In genomic region chr22:41831828-41832552, GRCh38 we compare ENCODE assay signal across 8 cellular contexts. TPM values are rescaled to one million over a fixed set of nuclear protein-coding genes. Genes with fewer than 3 reads are reported as not detected.
A peak's percentile ranks its signal among the peaks of the same experiment; 100 is the strongest.
DNase-seq lines count a peak whose midpoint lies in the region; ATAC-seq and TF ChIP-seq lines count a peak whose summit lies in the region.

No MANE protein-coding gene starts in this region.

- H3K9me3 ChIP-seq in Panc1 (ENCODE audit: control insufficient read depth, insufficient read depth, low read depth, low read length): no peaks in the 10 kb centered on the region
- no peaks in the 10 kb centered on the region for H3K9me3 ChIP-seq in esophagus (ENCODE audit: control insufficient read depth in 2 of 2, insufficient read depth in 1 of 2, low read depth in 1 of 2, low read length in 1 of 2)

- H3K27me3 ChIP-seq in Panc1 (ENCODE audit: control insufficient read depth, insufficient read depth, low read length) (no peaks in the 10 kb centered on the region), esophagus (ENCODE audit: control insufficient read depth in 1 of 2, insufficient read depth in 2 of 2, low read length in 2 of 2) (no peaks in the 10 kb centered on the region)

- H3K27me3 Mint-ChIP-seq in activated CD4-positive, alpha-beta T cell treated with anti-CD3 and anti-CD28 coated beads for 36 hours: no peaks in the 10 kb centered on the region

- POLR2A ChIA-PET in activated CD4-positive, alpha-beta T cell treated with anti-CD3 and anti-CD28 coated beads for 36 hours (lab: Charles Lee): interaction anchor here (0.6 to 2.8 kb wide), 16 partner anchors 9 to 783 kb away, joined by 3 to 54 read pairs (median 5); partner anchors contain the start of genes CCDC134 and CENPM
- POLR2A ChIA-PET in Panc1 (lab: Charles Lee): no interaction called here

- TF ChIP-seq CTCF in Panc1 (IDR thresholded peaks at IDR 0.05) (no peak), GM20000 (IDR thresholded peaks at IDR 0.05; ENCODE audit: extremely low read depth, missing control alignments) (no peak)

- H3K4me3 ChIP-seq in Panc1 (ENCODE audit: low read depth in 2 of 2, low read length in 2 of 2) (peak overlapping the region; percentile 51 to 68), esophagus (ENCODE audit: low read depth in 1 of 2, low read length in 2 of 2) (peak overlapping the region; percentile 74 to 87)

- DNase-seq in activated CD4-positive, alpha-beta T cell treated with anti-CD3 and anti-CD28 coated beads for 36 hours: no peak
- DNase-seq in activated CD4-positive, alpha-beta T cell treated with anti-CD3 and anti-CD28 coated beads for 48 hours: no peak
- DNase-seq in Panc1 (ENCODE audit: low read depth, low spot score): no peak
- peak; percentile 55 for DNase-seq in pons (ENCODE audit: low spot score)
- DNase-seq in NOMO-1 treated with dmso at 0.1 percent for 144 hours (lab: John Stamatoyannopoulos, UW; ENCODE audit: unreplicated experiment): no peak
- no peak for DNase-seq in GM20000 (ENCODE audit: low spot score)

- no peaks in the 10 kb centered on the region for H3K9me3 Mint-ChIP-seq in activated CD4-positive, alpha-beta T cell treated with anti-CD3 and anti-CD28 coated beads for 36 hours (ENCODE audit: low read depth)

- intact Hi-C loops in activated CD4-positive, alpha-beta T cell treated with anti-CD3 and anti-CD28 coated beads for 36 hours (cut with DNase I, micrococcal nuclease): loop anchor here (1.0 to 10.0 kb wide), 7 partner anchors 108 to 783 kb away; partner anchors contain the start of genes NAGA (in 1 of the 2), NDUFA6 (in 1 of the 2), SMDT1 (in 1 of the 2) and TOB2 (in 1 of the 2)
- intact Hi-C loops in Panc1 (cut with micrococcal nuclease; ENCODE audit: unreplicated experiment): no loop called here

- BruUV-seq in Panc1 (replicated peaks; lab: Mats Ljungman, UMichigan): TSS peak; percentile 95

- H3K27ac Mint-ChIP-seq in activated CD4-positive, alpha-beta T cell treated with anti-CD3 and anti-CD28 coated beads for 36 hours: peak overlapping the region; percentile 99

- H3K36me3 Mint-ChIP-seq in activated CD4-positive, alpha-beta T cell treated with anti-CD3 and anti-CD28 coated beads for 36 hours (ENCODE audit: low read depth): peaks cover 41% of the 10 kb centered on the region

- peak overlapping the region; percentile 96 for H3K27ac ChIP-seq in Panc1 (ENCODE audit: low read length)
- peak overlapping the region; percentile 94 to 98 for H3K27ac ChIP-seq in esophagus (ENCODE audit: low read depth in 2 of 2, low read length in 1 of 2)

- CTCF ChIA-PET in activated CD4-positive, alpha-beta T cell treated with anti-CD3 and anti-CD28 coated beads for 36 hours (lab: Charles Lee): interaction anchor here (0.6 to 3.5 kb wide), 15 partner anchors 9 to 136 kb away, joined by 3 to 14 read pairs (median 5); partner anchors contain the start of gene TNFRSF13C
- CTCF ChIA-PET in Panc1 (lab: Charles Lee): interaction anchor here (0.5 to 1.0 kb wide), 3 partner anchors 10 to 147 kb away, joined by 3 to 8 read pairs (median 4); no protein-coding TSS in a partner anchor

- in situ Hi-C loops in Panc1 (cut with HindIII; ENCODE audit: low pct_unique_long_range_greater_than_20kb, low sequenced_read_pairs): no loop called here

- peak overlapping the region; percentile 88 for H3K4me3 Mint-ChIP-seq in activated CD4-positive, alpha-beta T cell treated with anti-CD3 and anti-CD28 coated beads for 36 hours

- WGBS in esophagus, 2 donors: 12% methylated on average over 17 of the region's 17 CpGs

- no peak for ATAC-seq in activated CD4-positive, alpha-beta T cell treated with anti-CD3 and anti-CD28 coated beads for 36 hours
- no peak for ATAC-seq in Panc1
- no peak for ATAC-seq in HG03095 (IDR thresholded peaks at IDR 0.05; ENCODE audit: unreplicated experiment)

- peaks cover 17% of the 10 kb centered on the region for H3K4me1 ChIP-seq in Panc1 (ENCODE audit: control insufficient read depth, insufficient read depth, low read length)
- H3K4me1 ChIP-seq in esophagus (ENCODE audit: control insufficient read depth in 2 of 2, insufficient read depth in 2 of 2, low read length in 1 of 2): peaks cover 0 to 2% of the 10 kb centered on the region in 2 donors

- H3K4me1 Mint-ChIP-seq in activated CD4-positive, alpha-beta T cell treated with anti-CD3 and anti-CD28 coated beads for 36 hours: peaks cover 46% of the 10 kb centered on the region

- peaks cover 4% of the 10 kb centered on the region; the same call in 1 of the 2 replicates for H3K36me3 ChIP-seq in Panc1 (ENCODE audit: control insufficient read depth, insufficient read depth, low read length)
- H3K36me3 ChIP-seq in esophagus (ENCODE audit: control insufficient read depth in 2 of 2, insufficient read depth in 2 of 2, low read length in 1 of 2): peaks cover 0 to 2% of the 10 kb centered on the region in 2 donors

RNA-seq across cellular contexts. Expression of gene SREBF2, which starts 0.9 kb away (rescaled TPM):
- 100 to 1,000 TPM; 101 to 105 TPM for total RNA-seq in activated CD4-positive, alpha-beta T cell treated with anti-CD3 and anti-CD28 coated beads for 36 hours
- total RNA-seq in Panc1 (2021; ENCODE audit: unreplicated experiment): 73.0 TPM
- 96.1 TPM for polyA plus RNA-seq in Panc1 (2012; ENCODE audit: insufficient read length)
- 10 to 100 TPM; 66.4 to 76.4 TPM for polyA plus RNA-seq in esophagus

RNA-seq across cellular contexts. Expression of gene CCDC134, which starts 31.5 kb away (rescaled TPM):
- 10 to 100 TPM; 14.7 to 15.2 TPM for total RNA-seq in activated CD4-positive, alpha-beta T cell treated with anti-CD3 and anti-CD28 coated beads for 36 hours
- 16.7 TPM for total RNA-seq in Panc1 (2021; ENCODE audit: unreplicated experiment)
- polyA plus RNA-seq in Panc1 (2012; ENCODE audit: insufficient read length): 5.7 TPM
- polyA plus RNA-seq in esophagus: 1 to 10 TPM; 1.5 to 1.9 TPM
